ENCODE assay signal across 8 cellular contexts in the genomic region with DNA sequence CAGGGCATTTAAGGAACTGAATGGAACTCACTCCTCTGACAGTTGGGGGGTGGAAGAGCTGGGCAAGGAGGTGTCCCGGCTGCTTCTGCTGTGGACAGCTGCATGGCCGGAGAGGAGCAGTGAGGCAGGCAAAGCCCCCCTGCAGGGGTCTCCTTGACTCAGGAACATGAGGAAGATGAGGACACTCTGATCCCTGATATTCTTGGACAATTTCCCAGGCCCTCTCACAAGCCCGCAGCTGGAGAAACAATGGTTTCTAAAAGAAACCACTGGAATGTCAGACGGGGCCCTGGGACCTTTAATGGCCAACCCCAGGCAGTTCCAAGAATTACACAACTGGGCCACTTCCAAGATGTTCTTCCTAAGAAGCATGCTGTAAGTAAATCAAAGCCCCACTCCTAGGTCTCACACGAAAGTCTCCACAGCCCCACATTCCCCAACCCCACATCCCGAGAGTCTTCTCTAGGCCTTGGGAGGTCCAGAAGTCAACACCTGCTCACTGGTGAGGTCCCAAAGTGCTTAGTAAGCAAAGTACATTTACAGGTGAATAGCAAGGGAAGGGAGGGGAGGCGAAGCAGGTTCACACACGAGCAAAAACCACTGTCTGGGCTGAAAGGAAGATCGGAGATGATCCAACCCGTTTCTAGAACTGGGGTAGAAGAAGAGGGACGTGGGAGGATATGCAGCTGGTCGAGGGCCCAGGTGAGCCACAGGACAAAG. TPM values are rescaled to one million over a fixed set of nuclear protein-coding genes. Genes with fewer than 3 reads are reported as not detected.
DNase-seq lines count a peak whose midpoint lies in the region; ATAC-seq and TF ChIP-seq lines count a peak whose summit lies in the region.

No MANE protein-coding gene starts in this region.

- peak overlapping the region; percentile 94 for H3K27ac Mint-ChIP-seq in GM23338
- H3K27ac Mint-ChIP-seq in activated CD8-positive, alpha-beta T cell treated with anti-CD3 and anti-CD28 coated beads for 36 hours: peak overlapping the region; percentile 94
- peak overlapping the region; percentile 93 for H3K27ac Mint-ChIP-seq in stimulated activated effector memory CD8-positive, alpha-beta T cell treated with anti-CD3 and anti-CD28 coated beads, Interleukin-12 subunit alpha, Interleukin-12 subunit beta, amount 100 ng/mL, for 72 hours

- no peak for TF ChIP-seq CTCF in GM23338 (conservative IDR thresholded peaks at IDR 0.05; ENCODE audit: low read depth in 2 of 2)
- TF ChIP-seq CTCF in activated CD8-positive, alpha-beta T cell treated with anti-CD3 and anti-CD28 coated beads for 36 hours (IDR thresholded peaks at IDR 0.05): no peak

- no peaks in the 10 kb centered on the region for H3F3A ChIP-seq in GM23338 (replicated peaks; ENCODE audit: low read depth)

- peaks cover 38% of the 10 kb centered on the region for H3K79me2 ChIP-seq in GM23338 (replicated peaks; ENCODE audit: insufficient read depth)

- peaks cover 13% of the 10 kb centered on the region for H3K36me3 Mint-ChIP-seq in GM23338 (ENCODE audit: low read depth)
- peaks cover 28% of the 10 kb centered on the region for H3K36me3 Mint-ChIP-seq in activated CD8-positive, alpha-beta T cell treated with anti-CD3 and anti-CD28 coated beads for 36 hours (ENCODE audit: low read depth)
- peaks cover 33% of the 10 kb centered on the region for H3K36me3 Mint-ChIP-seq in stimulated activated effector memory CD8-positive, alpha-beta T cell treated with anti-CD3 and anti-CD28 coated beads, Interleukin-12 subunit alpha, Interleukin-12 subunit beta, amount 100 ng/mL, for 72 hours

- peak overlapping the region; percentile 70 for H3K4me2 ChIP-seq in GM23338

- peaks cover 36% of the 10 kb centered on the region for H3K4me1 Mint-ChIP-seq in GM23338
- peaks cover 34% of the 10 kb centered on the region for H3K4me1 Mint-ChIP-seq in activated CD8-positive, alpha-beta T cell treated with anti-CD3 and anti-CD28 coated beads for 36 hours (ENCODE audit: low read depth)
- H3K4me1 Mint-ChIP-seq in stimulated activated effector memory CD8-positive, alpha-beta T cell treated with anti-CD3 and anti-CD28 coated beads, Interleukin-12 subunit alpha, Interleukin-12 subunit beta, amount 100 ng/mL, for 72 hours: peaks cover 50% of the 10 kb centered on the region

- H3K27me3 ChIP-seq in GM23338 (ENCODE audit: insufficient read depth): no peaks in the 10 kb centered on the region

- ATAC-seq in GM23338: no peak
- no peak for ATAC-seq in activated CD8-positive, alpha-beta T cell treated with anti-CD3 and anti-CD28 coated beads for 36 hours
- ATAC-seq in left cardiac atrium: peak; percentile 52 to 53
- ATAC-seq in stimulated activated effector memory CD8-positive, alpha-beta T cell treated with anti-CD3 and anti-CD28 coated beads, Interleukin-12 subunit alpha, Interleukin-12 subunit beta, amount 100 ng/mL, for 72 hours: no peak
- no peak for ATAC-seq in GM21526 (IDR thresholded peaks at IDR 0.05; ENCODE audit: low FRiP score, unreplicated experiment)
- ATAC-seq in GM19467 (IDR thresholded peaks at IDR 0.05; ENCODE audit: unreplicated experiment): no peak

- intact Hi-C loops in activated CD8-positive, alpha-beta T cell treated with anti-CD3 and anti-CD28 coated beads for 36 hours (cut with micrococcal nuclease): no loop called here
- intact Hi-C loops in left cardiac atrium (cut with DNase I): no loop called here

- H3K4me3 Mint-ChIP-seq in GM23338: peak overlapping the region; percentile 93
- peak overlapping the region; percentile 75 for H3K4me3 Mint-ChIP-seq in activated CD8-positive, alpha-beta T cell treated with anti-CD3 and anti-CD28 coated beads for 36 hours
- peak overlapping the region; percentile 93 for H3K4me3 Mint-ChIP-seq in stimulated activated effector memory CD8-positive, alpha-beta T cell treated with anti-CD3 and anti-CD28 coated beads, Interleukin-12 subunit alpha, Interleukin-12 subunit beta, amount 100 ng/mL, for 72 hours

- no peaks in the 10 kb centered on the region for H3K36me3 ChIP-seq in GM23338 (ENCODE audit: insufficient read depth)

- H3K9me3 Mint-ChIP-seq in GM23338: no peaks in the 10 kb centered on the region; the same call in 1 of the 3 replicates
- H3K9me3 Mint-ChIP-seq in activated CD8-positive, alpha-beta T cell treated with anti-CD3 and anti-CD28 coated beads for 36 hours: no peaks in the 10 kb centered on the region
- no peaks in the 10 kb centered on the region for H3K9me3 Mint-ChIP-seq in stimulated activated effector memory CD8-positive, alpha-beta T cell treated with anti-CD3 and anti-CD28 coated beads, Interleukin-12 subunit alpha, Interleukin-12 subunit beta, amount 100 ng/mL, for 72 hours

- DNase-seq in GM23338 (ENCODE audit: low spot score) (no peak), left cardiac atrium (peak; percentile 43), NCI-H524 treated with DMSO at 0.1 percent for 48 hours (lab: John Stamatoyannopoulos, UW) (no peak), DMS 273 treated with DMSO at 0.1 percent for 48 hours (lab: John Stamatoyannopoulos, UW) (no peak)
- DNase-seq in activated CD8-positive, alpha-beta T cell treated with anti-CD3 and anti-CD28 coated beads for 36 hours: no peak
- no peak for DNase-seq in stimulated activated effector memory CD8-positive, alpha-beta T cell treated with anti-CD3 and anti-CD28 coated beads, Interleukin-12 subunit alpha, Interleukin-12 subunit beta, amount 100 ng/mL, for 72 hours (ENCODE audit: low spot score in 2 of 2)

- POLR2A ChIA-PET in activated CD8-positive, alpha-beta T cell treated with anti-CD3 and anti-CD28 coated beads for 36 hours (lab: Charles Lee): interaction anchor here (1.0 to 3.5 kb wide), 3 partner anchors 51 to 65 kb away, joined by 5 to 23 read pairs (median 6); partner anchors contain the start of gene PRPF19

- H3K4me1 ChIP-seq in GM23338 (ENCODE audit: insufficient read depth): peaks cover 18% of the 10 kb centered on the region

- H3K4me3 ChIP-seq in GM23338: peak overlapping the region; percentile 93; the same call in 1 of the 2 replicates

- peak overlapping the region; percentile 92; the same call in 1 of the 2 replicates for H3K27ac ChIP-seq in GM23338 (ENCODE audit: low read depth)

- CTCF ChIA-PET in activated CD8-positive, alpha-beta T cell treated with anti-CD3 and anti-CD28 coated beads for 36 hours (lab: Charles Lee): interaction anchor here (1.6 to 5.2 kb wide), 3 partner anchors 9 to 59 kb away, joined by 8 to 51 read pairs (median 18); no protein-coding TSS in a partner anchor

- H3K27me3 Mint-ChIP-seq in GM23338 (ENCODE audit: insufficient read depth, low read depth, poor library complexity): peaks cover 33% of the 10 kb centered on the region
- H3K27me3 Mint-ChIP-seq in activated CD8-positive, alpha-beta T cell treated with anti-CD3 and anti-CD28 coated beads for 36 hours: no peaks in the 10 kb centered on the region

- 0 out of 2 replicates have a peak, but pooled peaks cover 4% of the 10 kb centered on the region for H3K9me2 ChIP-seq in GM23338 (ENCODE audit: insufficient read depth)

- peaks cover 17% of the 10 kb centered on the region for H4K20me1 ChIP-seq in GM23338 (replicated peaks; ENCODE audit: insufficient read depth)

- H2AFZ ChIP-seq in GM23338: no peak overlapping the region; the same call in 1 of the 2 replicates

TF ChIP-seq in GM23338, 12 proteins besides CTCF, POLR2A, EP300 and RAD21 (continues in another document):
- TF ChIP-seq EZH2 (IDR thresholded peaks at IDR 0.05; ENCODE audit: low read depth, unreplicated experiment): no peak
- TF ChIP-seq, protein P1, sequence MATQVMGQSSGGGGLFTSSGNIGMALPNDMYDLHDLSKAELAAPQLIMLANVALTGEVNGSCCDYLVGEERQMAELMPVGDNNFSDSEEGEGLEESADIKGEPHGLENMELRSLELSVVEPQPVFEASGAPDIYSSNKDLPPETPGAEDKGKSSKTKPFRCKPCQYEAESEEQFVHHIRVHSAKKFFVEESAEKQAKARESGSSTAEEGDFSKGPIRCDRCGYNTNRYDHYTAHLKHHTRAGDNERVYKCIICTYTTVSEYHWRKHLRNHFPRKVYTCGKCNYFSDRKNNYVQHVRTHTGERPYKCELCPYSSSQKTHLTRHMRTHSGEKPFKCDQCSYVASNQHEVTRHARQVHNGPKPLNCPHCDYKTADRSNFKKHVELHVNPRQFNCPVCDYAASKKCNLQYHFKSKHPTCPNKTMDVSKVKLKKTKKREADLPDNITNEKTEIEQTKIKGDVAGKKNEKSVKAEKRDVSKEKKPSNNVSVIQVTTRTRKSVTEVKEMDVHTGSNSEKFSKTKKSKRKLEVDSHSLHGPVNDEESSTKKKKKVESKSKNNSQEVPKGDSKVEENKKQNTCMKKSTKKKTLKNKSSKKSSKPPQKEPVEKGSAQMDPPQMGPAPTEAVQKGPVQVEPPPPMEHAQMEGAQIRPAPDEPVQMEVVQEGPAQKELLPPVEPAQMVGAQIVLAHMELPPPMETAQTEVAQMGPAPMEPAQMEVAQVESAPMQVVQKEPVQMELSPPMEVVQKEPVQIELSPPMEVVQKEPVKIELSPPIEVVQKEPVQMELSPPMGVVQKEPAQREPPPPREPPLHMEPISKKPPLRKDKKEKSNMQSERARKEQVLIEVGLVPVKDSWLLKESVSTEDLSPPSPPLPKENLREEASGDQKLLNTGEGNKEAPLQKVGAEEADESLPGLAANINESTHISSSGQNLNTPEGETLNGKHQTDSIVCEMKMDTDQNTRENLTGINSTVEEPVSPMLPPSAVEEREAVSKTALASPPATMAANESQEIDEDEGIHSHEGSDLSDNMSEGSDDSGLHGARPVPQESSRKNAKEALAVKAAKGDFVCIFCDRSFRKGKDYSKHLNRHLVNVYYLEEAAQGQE (IDR thresholded peaks at IDR 0.05; ENCODE audit: unreplicated experiment): no peak
- no peak for TF ChIP-seq STAT1 (IDR thresholded peaks at IDR 0.05; ENCODE audit: unreplicated experiment)
- TF ChIP-seq ZNF114 (CRISPR knock-in tag; IDR thresholded peaks at IDR 0.05): no peak

RNA-seq across cellular contexts. Expression of gene CCDC86, which starts 1.0 kb away (rescaled TPM):
- 81.8 and 98.5 TPM in 2 replicates for total RNA-seq in GM23338 (2014; rRNA removed; shearing (Covaris generic))
- polyA plus RNA-seq in GM23338 (2016; fragmentation: Nextera tagmentation; extraction: Ambion mirVana): 67.0 and 67.3 TPM in 2 replicates
- 10 to 100 TPM; 48.1 to 51.4 TPM for total RNA-seq in activated CD8-positive, alpha-beta T cell treated with anti-CD3 and anti-CD28 coated beads for 36 hours
- 10 to 100 TPM in 1 of 2 donors, 1 to 10 TPM in 1; 8.7 to 19.2 TPM for total RNA-seq in left cardiac atrium

RNA-seq across cellular contexts. Expression of gene PTGDR2, which starts 14.9 kb away (rescaled TPM):
- total RNA-seq in GM23338 (2014; rRNA removed; shearing (Covaris generic)): 0.24 and 0.35 TPM in 2 replicates
- polyA plus RNA-seq in GM23338 (2016; fragmentation: Nextera tagmentation; extraction: Ambion mirVana): 0.57 and 0.73 TPM in 2 replicates
- under 1 TPM; 0.23 to 0.38 TPM for total RNA-seq in activated CD8-positive, alpha-beta T cell treated with anti-CD3 and anti-CD28 coated beads for 36 hours
- total RNA-seq in left cardiac atrium: under 1 TPM in 1 of 2 donors, not detected in 1; 0.27 TPM

RNA-seq across cellular contexts. Expression of gene ZP1, which starts 26.5 kb away (rescaled TPM):
- not detected in 2 replicates for total RNA-seq in GM23338 (2014; rRNA removed; shearing (Covaris generic))
- polyA plus RNA-seq in GM23338 (2016; fragmentation: Nextera tagmentation; extraction: Ambion mirVana): not detected in 2 replicates
- total RNA-seq in activated CD8-positive, alpha-beta T cell treated with anti-CD3 and anti-CD28 coated beads for 36 hours: not detected
- not detected for total RNA-seq in left cardiac atrium

RNA-seq across cellular contexts. Expression of gene MS4A10, which starts 55.7 kb away (rescaled TPM):
- total RNA-seq in GM23338 (2014; rRNA removed; shearing (Covaris generic)): not detected in 2 replicates
- not detected in 2 replicates for polyA plus RNA-seq in GM23338 (2016; fragmentation: Nextera tagmentation; extraction: Ambion mirVana)
- not detected for total RNA-seq in activated CD8-positive, alpha-beta T cell treated with anti-CD3 and anti-CD28 coated beads for 36 hours
- not detected for total RNA-seq in left cardiac atrium

Comparison
In these comparisons a context has a peak if more than half of its experiments do, and no peak if none do; other contexts are left out.
1. ATAC-seq: peak in left cardiac atrium (2 of 2); none in GM23338 (single experiment), activated CD8-positive, alpha-beta T cell treated with anti-CD3 and anti-CD28 coated beads for 36 hours (single experiment), stimulated activated effector memory CD8-positive, alpha-beta T cell treated with anti-CD3 and anti-CD28 coated beads, Interleukin-12 subunit alpha, Interleukin-12 subunit beta, amount 100 ng/mL, for 72 hours (single experiment), GM21526 (single experiment) and GM19467 (single experiment).
2. Peak in every context shown above with its lines, with median percentiles within 50 percentile points of each other: H3K27ac Mint-ChIP-seq and H3K4me3 Mint-ChIP-seq.